7 cellular contexts compared by ENCODE assay signal in genomic region chr5:74685979-74686631, GRCh38. TPM values are rescaled to one million over a fixed set of nuclear protein-coding genes. Genes with fewer than 3 reads are reported as not detected.
DNase-seq lines count a peak whose midpoint lies in the region; ATAC-seq and TF ChIP-seq lines count a peak whose summit lies in the region.

No MANE protein-coding gene starts in this region.

- H2BK120ac ChIP-seq in trophoblast cell (ENCODE audit: insufficient read depth, low read length, poor library complexity) = no peak overlapping the region

- no peaks in the 10 kb centered on the region for H3K9me3 ChIP-seq in gastroesophageal sphincter
- no peaks in the 10 kb centered on the region for H3K9me3 ChIP-seq in trophoblast cell (ENCODE audit: insufficient read depth, low read depth, low read length)

- H3K9ac ChIP-seq in trophoblast cell (ENCODE audit: low read length) = no peak overlapping the region

- H2AK5ac ChIP-seq in trophoblast cell (ENCODE audit: low read length) = no peak overlapping the region

- ATAC-seq in GM18907 (IDR thresholded peaks at IDR 0.05; ENCODE audit: unreplicated experiment) (peak; percentile 66), HG02938 (IDR thresholded peaks at IDR 0.05; ENCODE audit: unreplicated experiment) (peak; percentile 60), gastroesophageal sphincter (no peak)

- peaks cover 0 to 23% of the 10 kb centered on the region in 2 donors for H3K36me3 ChIP-seq in gastroesophageal sphincter
- H3K36me3 ChIP-seq in trophoblast cell (ENCODE audit: control insufficient read depth in 1 of 2, insufficient read depth in 2 of 2, low read length in 2 of 2) = peaks cover 2 to 3% of the 10 kb centered on the region in 2 experiments

- H4K91ac ChIP-seq in trophoblast cell (ENCODE audit: low read depth, low read length) = no peak overlapping the region

- H3K27ac Mint-ChIP-seq in T-helper 2 cell treated with Interferon-gamma antibody and Interleukin-4, amounts not matched to agents 5 μg/mL and 100 μg/mL, for 36 hours = peak overlapping the region; percentile 61

- no peak overlapping the region for H4K12ac ChIP-seq in trophoblast cell (ENCODE audit: low read depth, low read length)

- no peak for TF ChIP-seq CTCF in gastroesophageal sphincter (IDR thresholded peaks at IDR 0.05)

- H3K27ac ChIP-seq in gastroesophageal sphincter (peak overlapping the region in 3 of 4 donors; percentile 88 to 91 (median 90)), trophoblast cell (ENCODE audit: low read depth, low read length) (no peak overlapping the region)

- peaks cover 17% of the 10 kb centered on the region for H3K4me1 Mint-ChIP-seq in T-helper 2 cell treated with Interferon-gamma antibody and Interleukin-4, amounts not matched to agents 5 μg/mL and 100 μg/mL, for 36 hours (ENCODE audit: low read depth)

- H3K14ac ChIP-seq in trophoblast cell (ENCODE audit: low read length) = no peak overlapping the region

- H3K4ac ChIP-seq in trophoblast cell (ENCODE audit: low read depth, low read length) = no peak overlapping the region

- no peak overlapping the region for H2BK12ac ChIP-seq in trophoblast cell (ENCODE audit: low read length)

- H2BK5ac ChIP-seq in trophoblast cell (ENCODE audit: low read depth, low read length, poor library complexity) = no peak overlapping the region

- H3K4me1 ChIP-seq in gastroesophageal sphincter (peaks cover 0 to 33% (median 7%) of the 10 kb centered on the region in 3 donors), trophoblast cell (ENCODE audit: control insufficient read depth in 1 of 2, insufficient read depth in 2 of 2, low read length in 2 of 2) (peaks cover 2 to 6% of the 10 kb centered on the region in 2 experiments)

- H3K23ac ChIP-seq in trophoblast cell (ENCODE audit: low read length) = no peak overlapping the region

- H3K27me3 Mint-ChIP-seq in T-helper 2 cell treated with Interferon-gamma antibody and Interleukin-4, amounts not matched to agents 5 μg/mL and 100 μg/mL, for 36 hours (ENCODE audit: low read depth) = peaks cover 10% of the 10 kb centered on the region

- no peak overlapping the region for H3K18ac ChIP-seq in trophoblast cell (ENCODE audit: low read length)

- H3K27me3 ChIP-seq in gastroesophageal sphincter (no peaks in the 10 kb centered on the region), trophoblast cell (ENCODE audit: insufficient read depth, low read length) (no peaks in the 10 kb centered on the region)

- peaks cover 5% of the 10 kb centered on the region for H3K79me1 ChIP-seq in trophoblast cell (ENCODE audit: low read length)

- H3K4me3 ChIP-seq in gastroesophageal sphincter = peak overlapping the region; percentile 79 to 84
- no peak overlapping the region for H3K4me3 ChIP-seq in trophoblast cell (ENCODE audit: low read depth, low read length)

- H4K8ac ChIP-seq in trophoblast cell (ENCODE audit: low read depth, low read length) = no peak overlapping the region

- H3K4me3 Mint-ChIP-seq in T-helper 2 cell treated with Interferon-gamma antibody and Interleukin-4, amounts not matched to agents 5 μg/mL and 100 μg/mL, for 36 hours = peak overlapping the region; percentile 83

- TF ChIP-seq POLR2A in gastroesophageal sphincter (IDR thresholded peaks at IDR 0.05) = no peak

- no peak for TF ChIP-seq EP300 in gastroesophageal sphincter (IDR thresholded peaks at IDR 0.05)

- H2AFZ ChIP-seq in trophoblast cell (ENCODE audit: insufficient read depth, low read length, poor library complexity) = no peak overlapping the region

- H3K9me3 Mint-ChIP-seq in T-helper 2 cell treated with Interferon-gamma antibody and Interleukin-4, amounts not matched to agents 5 μg/mL and 100 μg/mL, for 36 hours = no peaks in the 10 kb centered on the region

- no peak for DNase-seq in T-helper 2 cell treated with Interferon-gamma antibody and Interleukin-4, amounts not matched to agents 5 μg/mL and 100 μg/mL, for 36 hours (ENCODE audit: low spot score)
- DNase-seq in trophoblast cell (peak in 1 of 2 donors; percentile 35), LoVo (ENCODE audit: low spot score) (no peak), middle frontal gyrus (ENCODE audit: extremely low spot score, low spot score) (no peak)

- peak overlapping the region; percentile 70 for H3K4me2 ChIP-seq in trophoblast cell (ENCODE audit: low read length)

- H3K36me3 Mint-ChIP-seq in T-helper 2 cell treated with Interferon-gamma antibody and Interleukin-4, amounts not matched to agents 5 μg/mL and 100 μg/mL, for 36 hours (ENCODE audit: low read depth) = peaks cover 20% of the 10 kb centered on the region

- 27 to 48% methylated on average over 4 to 7 of the region's 10 CpGs for WGBS in gastroesophageal sphincter (ENCODE audit: low coverage in 1 of 2), 2 donors
- WGBS in trophoblast cell (ENCODE audit: extremely low coverage, insufficient coverage, insufficient read length) = no CpG with 5 or more reads among the region's 10 CpGs

- H3K79me2 ChIP-seq in trophoblast cell (ENCODE audit: control insufficient read depth, insufficient read depth, low read length, poor library complexity) = peaks cover 5% of the 10 kb centered on the region

RNA-seq across cellular contexts. Expression of gene HEXB, which starts 1.1 kb away (rescaled TPM):
- 100 to 1,000 TPM in 2 of 4 donors, 10 to 100 TPM in 2; 89.1 to 135 (median 103) TPM for total RNA-seq in gastroesophageal sphincter
- 56.0 and 58.6 TPM in 2 replicates for polyA plus RNA-seq in trophoblast cell (2013)

RNA-seq across cellular contexts. Expression of gene ENC1, which starts 45.6 kb away (rescaled TPM):
- total RNA-seq in gastroesophageal sphincter = 10 to 100 TPM in 1 of 4 donors, 1 to 10 TPM in 3; 4.0 to 14.2 (median 7.7) TPM
- polyA plus RNA-seq in trophoblast cell (2013) = 143 and 145 TPM in 2 replicates
